ENCODE assay signal across 31 cellular contexts in the genomic region with DNA sequence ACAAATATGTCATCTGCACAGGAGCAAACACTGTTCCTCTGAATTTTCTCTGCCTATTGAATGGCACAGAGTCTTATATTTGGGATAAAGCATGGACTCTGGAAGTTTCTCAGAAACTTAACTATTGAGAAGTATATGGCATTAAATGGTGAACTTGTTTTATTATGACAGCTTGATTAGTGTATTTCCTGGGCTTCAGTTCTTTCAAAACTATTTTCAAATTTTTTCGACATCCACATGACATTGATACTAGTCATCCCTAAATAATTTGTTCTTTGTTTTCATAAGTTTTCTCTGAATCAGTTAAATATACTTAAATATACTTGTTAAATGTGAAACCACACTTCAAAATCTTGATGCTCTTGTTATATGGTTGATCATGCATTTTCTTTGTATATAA.
"Had no signal": no experiment of that assay in that cellular context is flagged by ENCODE, and none has a peak within 500 bp of the region (broad histone marks: within the 10 kb centered on the region; RNA-seq: fewer than 3 reads in every experiment).

No MANE protein-coding gene starts in this region.

- H3K9ac ChIP-seq: KMS-11 had no signal

- H3K4me1 Mint-ChIP-seq: activated B cell treated with CpG ODN at 0.5 μM for 24 hours; activated naive CD8-positive, alpha-beta T cell treated with anti-CD3 and anti-CD28 coated beads for 36 hours had no signal

- H3K4me2 ChIP-seq: KMS-11, PC-9 had no signal

- H3K4me3 Mint-ChIP-seq: activated B cell treated with CpG ODN at 0.5 μM for 24 hours; activated CD4-positive, alpha-beta memory T cell treated with anti-CD3 and anti-CD28 coated beads for 36 hours; activated naive CD8-positive, alpha-beta T cell treated with anti-CD3 and anti-CD28 coated beads for 36 hours; activated T-cell treated with anti-CD3 and anti-CD28 coated beads, Interleukin-2, amount 50 U/mL, for 4 hours had no signal

- H3K27ac ChIP-seq: ascending aorta, KMS-11, PC-9, RWPE1, VCaP had no signal

- H3K27ac Mint-ChIP-seq: activated B cell treated with CpG ODN at 0.5 μM for 24 hours; activated CD4-positive, alpha-beta memory T cell treated with anti-CD3 and anti-CD28 coated beads for 36 hours; activated naive CD8-positive, alpha-beta T cell treated with anti-CD3 and anti-CD28 coated beads for 36 hours had no signal

- H3K4me1 ChIP-seq: ascending aorta had no signal

- H3K36me3 ChIP-seq: ascending aorta had no signal

- H3K4me3 ChIP-seq: ascending aorta, PC-9 had no signal

- H3K27me3 ChIP-seq: ascending aorta had no signal

- DNase-seq: activated B cell treated with CpG ODN at 0.5 μM for 24 hours; activated CD4-positive, alpha-beta memory T cell treated with anti-CD3 and anti-CD28 coated beads for 36 hours; activated CD4-positive, alpha-beta T cell treated with anti-CD3 and anti-CD28 coated beads for 4 hours; activated CD4-positive, alpha-beta T cell treated with anti-CD3 and anti-CD28 coated beads, Interleukin-2, amount 50 U/mL, for 1 hour; activated CD4-positive, CD25-positive, alpha-beta regulatory T cell treated with anti-CD3 and anti-CD28 coated beads, Interleukin-2, amount 50 U/mL, for 72 hours; activated CD8-positive, alpha-beta memory T cell treated with anti-CD3 and anti-CD28 coated beads, Interleukin-2, amount 50 U/mL, for 4 hours; activated effector memory CD4-positive, alpha-beta T cell treated with Interleukin-2 at 50 U/mL for 16 hours; activated naive CD4-positive, alpha-beta T cell treated with anti-CD3 and anti-CD28 coated beads, Interleukin-2, amount 50 U/mL, for 16 hours; activated naive CD8-positive, alpha-beta T cell treated with anti-CD3 and anti-CD28 coated beads for 36 hours; activated T-cell treated with anti-CD3 and anti-CD28 coated beads for 4 hours; activated T-cell treated with anti-CD3 and anti-CD28 coated beads, Interleukin-2, amount 50 U/mL, for 4 hours; amygdala; NCI-H1092 treated with DMSO at 0.1 percent for 48 hours; NCI-H146; NCI-H187; NCI-H2029 treated with DMSO at 0.1 percent for 48 hours; NCI-H2107; NCI-H2171; NCI-H510A treated with DMSO at 0.1 percent for 48 hours; NCI-H526 treated with DMSO at 0.1 percent for 48 hours; NCI-H774; PC-9; Right ventricle myocardium superior; SW 1271; T-helper 1 cell; T-helper 2 cell; T-helper 9 cell had no signal

- H2AFZ ChIP-seq: PC-9 had no signal

- ATAC-seq: activated T-cell treated with anti-CD3 and anti-CD28 coated beads, Interleukin-2, amount 50 U/mL, for 4 hours had no signal
